ENCODE assay signal across 16 cellular contexts in the genomic region with DNA sequence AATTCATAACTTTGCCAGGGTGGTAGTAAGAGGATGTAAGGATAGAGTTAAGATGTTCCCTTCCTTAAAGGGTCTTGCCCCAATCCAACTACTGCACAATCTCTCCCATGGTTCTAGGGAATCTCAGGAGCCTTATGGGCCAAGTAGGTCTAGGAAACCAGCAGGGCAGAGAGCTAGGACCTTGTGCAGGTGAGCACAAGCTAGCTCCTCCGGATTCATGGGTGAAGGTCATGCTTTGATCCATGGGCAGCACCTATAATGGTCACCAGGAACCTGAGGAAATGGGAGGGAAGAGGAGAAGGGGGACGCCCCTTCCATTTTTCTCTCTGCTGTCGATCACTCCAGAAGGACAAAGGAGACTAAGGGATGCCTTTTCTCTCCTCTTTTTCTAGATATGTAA.
DNase-seq lines count a peak whose midpoint lies in the region; ATAC-seq, FAIRE-seq and TF ChIP-seq lines count a peak whose summit lies in the region.
"Had no signal": no experiment of that assay in that cellular context is flagged by ENCODE, and none has a peak within 500 bp of the region (broad histone marks: within the 10 kb centered on the region; RNA-seq: fewer than 3 reads in every experiment).

No MANE protein-coding gene starts in this region.

- intact Hi-C loops in head of caudate nucleus (cut with DNase I) = no loop called here

- TF ChIP-seq CTCF in cardiac fibroblast (IDR thresholded peaks at IDR 0.05; ENCODE audit: low read depth, low read length) = no peak

- no peak for ATAC-seq in HG02938 (IDR thresholded peaks at IDR 0.05; ENCODE audit: unreplicated experiment)
- ATAC-seq: A549; heart left ventricle; stimulated activated naive CD8-positive, alpha-beta T cell treated with anti-CD3 and anti-CD28 coated beads, Interleukin-15, amount 100 ng/mL, for 72 hours had no signal

- FAIRE-seq in H54 (lab: Jason Lieb, UNC) = no peak
- FAIRE-seq: A549, endothelial cell of umbilical vein, islet of Langerhans had no signal

- no peak for TF ChIP-seq POLR2A in H54 (IDR thresholded peaks at IDR 0.05; ENCODE audit: low read depth, low read length)

- peak; percentile 6 for DNase-seq in NCI-H2029 (lab: John Stamatoyannopoulos, UW)
- DNase-seq in NCI-H2029 treated with DMSO at 0.1 percent for 48 hours (lab: John Stamatoyannopoulos, UW) = no peak
- peak; percentile 34 for DNase-seq in KBM-7
- peak; percentile 65 for DNase-seq in cardiac fibroblast (ENCODE audit: low read depth in 2 of 2)
- DNase-seq in left kidney (ENCODE audit: low read depth, low spot score) = peak; percentile 26
- no peak for DNase-seq in H54 (ENCODE audit: insufficient read length, low spot score)
- no peak for DNase-seq in head of caudate nucleus
- DNase-seq: CD4-positive, CD25-positive, alpha-beta regulatory T cell; heart left ventricle; Karpas-422; stimulated activated naive CD8-positive, alpha-beta T cell treated with anti-CD3 and anti-CD28 coated beads, Interleukin-15, amount 100 ng/mL, for 72 hours; uterus had no signal

- no peak overlapping the region for H3K4me3 ChIP-seq in cardiac fibroblast (replicated peaks in 1 of 2; ENCODE audit: low read depth in 2 of 2, low read length in 2 of 2)
- H3K4me3 ChIP-seq: A549, heart left ventricle, uterus had no signal

- in situ Hi-C loops in KBM-7 (cut with MboI; ENCODE audit: low pct_unique_long_range_greater_than_20kb, low sequenced_read_pairs) = no loop called here

Comparison
In these comparisons a context has a peak if more than half of its experiments do, and no peak if none do; other contexts are left out.
1. DNase-seq: peak in NCI-H2029 (single experiment), KBM-7 (single experiment), cardiac fibroblast (2 of 2) and left kidney (single experiment); none in NCI-H2029 treated with DMSO at 0.1 percent for 48 hours (single experiment), H54 (single experiment) and head of caudate nucleus (0 of 42).